Comparison of ENCODE assay signal across 21 cellular contexts in the genomic region with DNA sequence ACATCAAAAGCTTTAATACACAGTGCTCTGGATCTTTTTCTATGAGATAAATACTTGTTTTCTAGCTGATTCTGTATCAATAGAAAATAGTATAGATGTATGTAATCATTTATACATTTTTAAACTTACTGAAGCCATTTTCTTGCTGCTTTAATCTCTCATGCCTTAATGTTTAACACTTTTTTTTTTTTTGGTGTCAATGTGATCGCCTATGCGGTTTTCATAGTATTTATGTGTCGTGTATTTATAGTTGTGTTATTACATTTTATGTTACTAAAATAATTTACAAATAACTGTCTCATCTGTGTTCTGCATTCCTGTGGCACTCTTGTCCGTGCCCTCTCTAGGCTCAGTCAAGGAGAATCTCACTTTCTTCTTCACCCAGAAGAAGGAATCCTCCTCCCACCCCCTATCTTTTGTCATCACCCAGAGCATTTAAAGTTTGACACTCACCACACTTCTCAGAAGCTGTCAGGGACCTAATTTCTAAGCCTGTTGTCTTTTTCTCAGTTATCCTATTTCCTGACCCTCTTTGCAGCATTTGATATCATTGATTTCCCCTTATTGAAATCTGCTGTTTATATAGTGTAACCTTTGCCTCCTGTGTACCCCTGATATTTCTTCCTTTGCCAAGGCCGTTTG. TPM values are rescaled to one million over a fixed set of nuclear protein-coding genes. Genes with fewer than 3 reads are reported as not detected.
"Had no signal": no experiment of that assay in that cellular context is flagged by ENCODE, and none has a peak within 500 bp of the region (broad histone marks: within the 10 kb centered on the region; RNA-seq: fewer than 3 reads in every experiment).

No MANE protein-coding gene starts in this region.

- H3K27me3 ChIP-seq: gastroesophageal sphincter, heart right ventricle, tibial nerve, vagina had no signal

- H3K27me3 Mint-ChIP-seq: activated naive CD8-positive, alpha-beta T cell treated with anti-CD3 and anti-CD28 coated beads, Interleukin-2, amount 10 ng/mL, durations not matched to agents 7 days and 5 days; stimulated activated memory B cell treated with anti-CD40 and anti-IgM and Interleukin-4, amounts not matched to agents 10 μg/mL and 1 μg/mL and 100 μg/mL, for 72 hours had no signal

- H3K27ac ChIP-seq: gastroesophageal sphincter, heart right ventricle, tibial nerve, vagina, WERI-Rb-1 had no signal

- H3K36me3 ChIP-seq: gastroesophageal sphincter, heart right ventricle, vagina, WERI-Rb-1 had no signal

- H3K9me3 ChIP-seq: gastroesophageal sphincter, tibial nerve, vagina had no signal

- H3K27ac Mint-ChIP-seq: stimulated activated memory B cell treated with anti-CD40 and anti-IgM and Interleukin-4, amounts not matched to agents 10 μg/mL and 1 μg/mL and 100 μg/mL, for 72 hours had no signal

- H3K4me3 ChIP-seq: gastroesophageal sphincter, heart right ventricle, tibial nerve, vagina had no signal

- H3K4me3 Mint-ChIP-seq: activated T-cell treated with anti-CD3 and anti-CD28 coated beads, Interleukin-2, amount 50 U/mL, for 4 hours; stimulated activated memory B cell treated with anti-CD40 and anti-IgM and Interleukin-4, amounts not matched to agents 10 μg/mL and 1 μg/mL and 100 μg/mL, for 72 hours; T-helper 1 cell treated with Interleukin-12 subunit alpha and Interleukin-12 subunit beta and Interleukin-4 antibody, amounts not matched to agents 30 μg/mL and 1 μg/mL, for 36 hours had no signal

- ATAC-seq: activated T-cell treated with anti-CD3 and anti-CD28 coated beads, Interleukin-2, amount 50 U/mL, for 4 hours; gastroesophageal sphincter; heart right ventricle; left cardiac atrium; stimulated activated memory B cell treated with anti-CD40 and anti-IgM and Interleukin-4, amounts not matched to agents 10 μg/mL and 1 μg/mL and 100 μg/mL, for 72 hours had no signal

- DNase-seq: activated gamma-delta T cell treated with Interleukin-2 at 50 U/mL for 16 hours; activated naive CD8-positive, alpha-beta T cell treated with anti-CD3 and anti-CD28 coated beads, Interleukin-2, amount 10 ng/mL, durations not matched to agents 7 days and 5 days; activated T-cell treated with anti-CD3 and anti-CD28 coated beads, Interleukin-2, amount 50 U/mL, for 4 hours; anterior cingulate cortex; heart right ventricle; left cardiac atrium; midbrain; stimulated activated CD4-positive, alpha-beta T cell treated with anti-CD3 and anti-CD28 coated beads, Interleukin-12 subunit alpha, Interleukin-12 subunit beta, amount 100 ng/mL, for 4 hours; stimulated activated CD4-positive, alpha-beta T cell treated with anti-CD3 and anti-CD28 coated beads, Interleukin-2, amount 100 ng/mL, for 24 hours; substantia nigra; WERI-Rb-1 had no signal

RNA-seq across cellular contexts. Expression of gene GPR171, which starts 21.4 kb away (rescaled TPM):
- total RNA-seq: cerebellum, dermis microvascular lymphatic vessel endothelial cell, lung microvascular endothelial cell, myocyte, renal cortical epithelial cell had no signal

RNA-seq across cellular contexts. Expression of gene P2RY14, which starts 54.0 kb away (rescaled TPM):
- total RNA-seq: dermis microvascular lymphatic vessel endothelial cell, lung microvascular endothelial cell, myocyte, renal cortical epithelial cell had no signal
